Comparison of ENCODE assay signal across 18 cellular contexts in the genomic region with DNA sequence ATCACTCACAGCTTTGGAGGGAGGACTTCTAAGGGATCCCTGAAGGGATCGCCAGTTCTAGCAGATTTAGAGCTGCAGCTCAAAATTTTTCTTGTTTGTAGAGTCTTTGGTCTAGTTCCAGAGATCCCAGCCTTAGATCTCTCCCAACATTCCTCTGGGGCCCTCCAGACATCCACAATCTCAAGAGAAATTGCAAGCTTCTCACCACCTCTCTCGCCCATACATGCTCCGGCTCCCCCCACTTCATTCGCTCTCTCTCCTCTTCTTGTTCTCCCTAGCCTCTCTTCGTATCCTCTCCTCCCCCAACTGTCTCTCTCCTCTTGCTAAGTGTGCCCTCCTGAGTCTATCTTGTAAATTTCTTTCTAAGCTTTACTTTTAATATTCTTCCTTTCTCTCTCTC. TPM values are rescaled to one million over a fixed set of nuclear protein-coding genes. Genes with fewer than 3 reads are reported as not detected.
A peak's percentile ranks its signal among the peaks of the same experiment; 100 is the strongest.
DNase-seq lines count a peak whose midpoint lies in the region; ATAC-seq and TF ChIP-seq lines count a peak whose summit lies in the region.
"Had no signal": no experiment of that assay in that cellular context is flagged by ENCODE, and none has a peak within 500 bp of the region (broad histone marks: within the 10 kb centered on the region; RNA-seq: fewer than 3 reads in every experiment).

No MANE protein-coding gene starts in this region.

- no TSS peak for BruUV-seq in mammary epithelial cell (replicated peaks; lab: Mats Ljungman, UMichigan)

- TF ChIP-seq CTCF in mammary epithelial cell (conservative IDR thresholded peaks at IDR 0.05 in 1 of 2, IDR thresholded peaks at IDR 0.05 in 1 of 2; ENCODE audit: extremely low read depth in 1 of 2, insufficient read depth in 1 of 2, low read depth in 1 of 2, low read length in 2 of 2) (no peak), mucosa of descending colon (IDR thresholded peaks at IDR 0.05) (no peak)

- peaks cover 18 to 33% (median 28%) of the 10 kb centered on the region in 3 donors for H3K4me1 Mint-ChIP-seq in naive B cell

- DNase-seq in Karpas-422 (no peak), mammary epithelial cell (no peak), naive B cell (no peak), DMS79 treated with DMSO at 0.1 percent for 48 hours (lab: John Stamatoyannopoulos, UW) (no peak), mucosa of descending colon (no peak), HEK293T (ENCODE audit: extremely low spot score) (no peak)
- DNase-seq: activated CD8-positive, alpha-beta memory T cell treated with anti-CD3 and anti-CD28 coated beads, Interleukin-2, amount 50 U/mL, for 48 hours; activated naive CD8-positive, alpha-beta T cell treated with anti-CD3 and anti-CD28 coated beads, Interleukin-2, amount 10 ng/mL, durations not matched to agents 7 days and 5 days; heart right ventricle; left lung; SJCRH30 had no signal

- ATAC-seq in naive B cell (ENCODE audit: low read depth in 2 of 2) (no peak), GM21367 (IDR thresholded peaks at IDR 0.05; ENCODE audit: unreplicated experiment) (no peak), mucosa of descending colon (no peak)
- ATAC-seq: heart right ventricle, left lung had no signal

- H4K20me1 ChIP-seq in BLaER1 (no peaks in the 10 kb centered on the region), Karpas-422 (ENCODE audit: insufficient read depth, low read depth, low read length) (no peaks in the 10 kb centered on the region), mammary epithelial cell (ENCODE audit: insufficient read depth, low read length) (no peaks in the 10 kb centered on the region)

- H3K27me3 Mint-ChIP-seq in naive B cell = no peaks in the 10 kb centered on the region
- H3K27me3 Mint-ChIP-seq: central memory CD8-positive, alpha-beta T cell had no signal

- H3K9me3 Mint-ChIP-seq in naive B cell = peaks cover 0 to 1% (median 0%) of the 10 kb centered on the region in 7 donors
- H3K9me3 Mint-ChIP-seq: activated naive CD8-positive, alpha-beta T cell treated with anti-CD3 and anti-CD28 coated beads, Interleukin-2, amount 10 ng/mL, durations not matched to agents 7 days and 5 days; central memory CD8-positive, alpha-beta T cell; neural crest cell had no signal

- H3K27ac ChIP-seq in BLaER1 (peak overlapping the region; percentile 5; the same call in 1 of the 2 replicates), Karpas-422 (ENCODE audit: low read length) (no peak overlapping the region), mammary epithelial cell (ENCODE audit: insufficient read depth, low read depth, low read length) (no peak overlapping the region)
- H3K27ac ChIP-seq: epithelial cell of prostate, heart right ventricle, left lung, SJCRH30, VCaP had no signal

- POLR2A ChIA-PET in HEK293T (lab: Yijun Ruan, JAX) = interaction anchor here (3.5 kb wide), 1 partner anchor 15 kb away, joined by 27 read pairs; a partner anchor contains a TSS

- WGBS in mammary epithelial cell (ENCODE audit: low coverage, missing lambda C conversion rate) = 24% methylated on average over 5 of the region's 5 CpGs

- H3K9ac ChIP-seq in BLaER1 (no peak overlapping the region), Karpas-422 (ENCODE audit: low read length) (peak overlapping the region; percentile 36; the same call in 1 of the 2 replicates), mammary epithelial cell (ENCODE audit: insufficient read depth, low read length) (no peak overlapping the region)

- H2AFZ ChIP-seq in Karpas-422 (ENCODE audit: low read length) (no peak overlapping the region), mammary epithelial cell (ENCODE audit: low read depth, low read length) (peak overlapping the region; percentile 85)

- H3K4me3 ChIP-seq in BLaER1 (no peak overlapping the region), Karpas-422 (ENCODE audit: low read length) (no peak overlapping the region), mammary epithelial cell (replicated peaks in 1 of 3; ENCODE audit: insufficient read depth in 1 of 3, low read depth in 2 of 3, low read length in 3 of 3) (no peak overlapping the region), mucosa of descending colon (no peak overlapping the region)
- H3K4me3 ChIP-seq: heart right ventricle, left lung, SJCRH30 had no signal

- H3K4me2 ChIP-seq in BLaER1 = peak overlapping the region; percentile 54
- H3K4me2 ChIP-seq in Karpas-422 (ENCODE audit: low read depth, low read length, poor library complexity, severe bottlenecking) = no peak overlapping the region
- H3K4me2 ChIP-seq in mammary epithelial cell (ENCODE audit: insufficient read depth, low read depth, low read length) = peak overlapping the region; percentile 15

- intact Hi-C loops in mammary epithelial cell (cut with micrococcal nuclease) = no loop called here
- intact Hi-C loops in mucosa of descending colon (cut with DNase I, micrococcal nuclease) = no loop called here

- dilution Hi-C loops in mammary epithelial cell (cut with HindIII; ENCODE audit: low sequenced_read_pairs) = no loop called here

- peaks cover 30% of the 10 kb centered on the region for H3K4me1 ChIP-seq in BLaER1
- peaks cover 16% of the 10 kb centered on the region for H3K4me1 ChIP-seq in Karpas-422 (ENCODE audit: low read length)
- H3K4me1 ChIP-seq in mammary epithelial cell (ENCODE audit: insufficient read depth, low read length) = no peaks in the 10 kb centered on the region
- no peaks in the 10 kb centered on the region for H3K4me1 ChIP-seq in mucosa of descending colon (ENCODE audit: low read depth)
- H3K4me1 ChIP-seq: SJCRH30 had no signal

- H3K27me3 ChIP-seq in BLaER1 (no peaks in the 10 kb centered on the region), Karpas-422 (ENCODE audit: low read length) (no peaks in the 10 kb centered on the region), mammary epithelial cell (ENCODE audit: insufficient read depth, low read length) (no peaks in the 10 kb centered on the region)
- H3K27me3 ChIP-seq: left lung had no signal

- H3K36me3 Mint-ChIP-seq in naive B cell = no peaks in the 10 kb centered on the region

- H3K9me3 ChIP-seq in BLaER1 (peaks cover 8% of the 10 kb centered on the region), Karpas-422 (ENCODE audit: low read length) (no peaks in the 10 kb centered on the region), mammary epithelial cell (replicated peaks; ENCODE audit: insufficient read depth, low read length) (no peaks in the 10 kb centered on the region), mucosa of descending colon (no peaks in the 10 kb centered on the region)
- H3K9me3 ChIP-seq: left lung, SJCRH30 had no signal

- H3K79me2 ChIP-seq in Karpas-422 (ENCODE audit: low read length) = no peaks in the 10 kb centered on the region
- H3K79me2 ChIP-seq in mammary epithelial cell (ENCODE audit: insufficient read depth, low read length) = no peaks in the 10 kb centered on the region

- in situ Hi-C loops in mammary epithelial cell (cut with MboI; ENCODE audit: low sequenced_read_pairs in 2 of 2) = no loop called here

- H3K36me3 ChIP-seq in BLaER1 (no peaks in the 10 kb centered on the region), Karpas-422 (ENCODE audit: insufficient read depth, low read length) (no peaks in the 10 kb centered on the region), mammary epithelial cell (ENCODE audit: insufficient read depth, low read length) (no peaks in the 10 kb centered on the region), mucosa of descending colon (ENCODE audit: low read depth) (no peaks in the 10 kb centered on the region)
- H3K36me3 ChIP-seq: heart right ventricle, left lung, SJCRH30 had no signal

- H3K4me3 Mint-ChIP-seq in naive B cell = peak overlapping the region in 4 of 8 donors; percentile 25 to 51 (median 37)
- H3K4me3 Mint-ChIP-seq: activated naive CD8-positive, alpha-beta T cell treated with anti-CD3 and anti-CD28 coated beads, Interleukin-2, amount 10 ng/mL, durations not matched to agents 7 days and 5 days; central memory CD8-positive, alpha-beta T cell; neural crest cell had no signal

- no peaks in the 10 kb centered on the region for H3K9me2 ChIP-seq in Karpas-422 (replicated peaks; ENCODE audit: insufficient read depth, low read length)

- CTCF ChIA-PET in mammary epithelial cell (lab: Charles Lee; ENCODE audit: low non-redundant PET) (no interaction called here), HEK293T (lab: Yijun Ruan, JAX) (interaction anchor here (0.6 to 0.7 kb wide), 2 partner anchors 18 to 100 kb away, joined by 3 read pairs; no protein-coding TSS in a partner anchor)

- H3K27ac Mint-ChIP-seq in naive B cell = peak overlapping the region in 5 of 6 donors; percentile 20 to 95 (median 73)

TF ChIP-seq in HEK293T, 16 proteins besides CTCF, POLR2A, EP300 and RAD21:
- no peak for TF ChIP-seq ELF4 (IDR thresholded peaks at IDR 0.05)
- no peak for TF ChIP-seq FOXK2 (IDR thresholded peaks at IDR 0.05)
- no peak for TF ChIP-seq NFRKB (IDR thresholded peaks at IDR 0.05)
- TF ChIP-seq ZNF384 (IDR thresholded peaks at IDR 0.05) = no peak
- TF ChIP-seq CTBP1 (IDR thresholded peaks at IDR 0.05; ENCODE audit: borderline replicate concordance) = no peak
- no peak for TF ChIP-seq L3MBTL2 (conservative IDR thresholded peaks at IDR 0.05)
- TF ChIP-seq LEF1 (IDR thresholded peaks at IDR 0.05; ENCODE audit: borderline replicate concordance) = no peak
- TF ChIP-seq, protein P1, sequence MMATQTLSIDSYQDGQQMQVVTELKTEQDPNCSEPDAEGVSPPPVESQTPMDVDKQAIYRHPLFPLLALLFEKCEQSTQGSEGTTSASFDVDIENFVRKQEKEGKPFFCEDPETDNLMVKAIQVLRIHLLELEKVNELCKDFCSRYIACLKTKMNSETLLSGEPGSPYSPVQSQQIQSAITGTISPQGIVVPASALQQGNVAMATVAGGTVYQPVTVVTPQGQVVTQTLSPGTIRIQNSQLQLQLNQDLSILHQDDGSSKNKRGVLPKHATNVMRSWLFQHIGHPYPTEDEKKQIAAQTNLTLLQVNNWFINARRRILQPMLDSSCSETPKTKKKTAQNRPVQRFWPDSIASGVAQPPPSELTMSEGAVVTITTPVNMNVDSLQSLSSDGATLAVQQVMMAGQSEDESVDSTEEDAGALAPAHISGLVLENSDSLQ (IDR thresholded peaks at IDR 0.05) = no peak

RNA-seq across cellular contexts. Expression of a gene that starts 15.1 kb away (rescaled TPM):
- total RNA-seq in Karpas-422 (2014; rRNA removed; shearing (Covaris generic); ENCODE audit: low replicate concordance) = 53.6 and 97.8 TPM in 2 replicates
- total RNA-seq in mammary epithelial cell (10 to 100 TPM; 30.5 to 47.9 TPM), mucosa of descending colon (10 to 100 TPM; 17.9 to 51.7 (median 20.8) TPM)
- polyA plus RNA-seq in mammary epithelial cell (28.3 TPM), naive B cell (ENCODE audit: low read depth in 6 of 6) (10 to 100 TPM; 35.7 to 47.9 (median 38.8) TPM)
- 90.3 TPM for polyA minus RNA-seq in mammary epithelial cell

RNA-seq across cellular contexts. Expression of a gene that starts 34.2 kb away (rescaled TPM):
- 90.5 and 90.8 TPM in 2 replicates for total RNA-seq in Karpas-422 (2014; rRNA removed; shearing (Covaris generic); ENCODE audit: low replicate concordance)
- total RNA-seq in mammary epithelial cell = 10 to 100 TPM in 1 of 2 donors, 1 to 10 TPM in 1; 1.5 to 23.5 TPM
- polyA plus RNA-seq in mammary epithelial cell = 1.9 TPM
- polyA minus RNA-seq in mammary epithelial cell = 0.78 TPM
- 10 to 100 TPM; 22.2 to 49.8 (median 34.8) TPM for polyA plus RNA-seq in naive B cell (ENCODE audit: low read depth in 6 of 6)
- 1 to 10 TPM in 2 of 3 donors, under 1 TPM in 1; 0.46 to 7.8 (median 4.0) TPM for total RNA-seq in mucosa of descending colon
- total RNA-seq: HT-29 had no signal
